Comparison of ENCODE assay signal across 7 cellular contexts in genomic region chr22:20305230-20305893, GRCh38. TPM values are rescaled to one million over a fixed set of nuclear protein-coding genes. Genes with fewer than 3 reads are reported as not detected.
A peak's percentile ranks its signal among the peaks of the same experiment; 100 is the strongest.
DNase-seq lines count a peak whose midpoint lies in the region; ATAC-seq, FAIRE-seq and TF ChIP-seq lines count a peak whose summit lies in the region.
"Not testable (repeated sequence)": the region's sequence is repeated elsewhere in the genome, so short reads cannot be mapped to it uniquely, and the experiment has no call there.

No MANE protein-coding gene starts in this region.

- not testable (repeated sequence) for H3K27ac ChIP-seq in BLaER1; keratinocyte (ENCODE audit: control insufficient read depth, insufficient read depth, low read length); osteoblast (ENCODE audit: low read depth, low read length)
- H3K27ac ChIP-seq in KOPT-K1 (ENCODE audit: low read depth, low read length, poor library complexity, severe bottlenecking): peak overlapping the region; percentile 22

- TF ChIP-seq CTCF in keratinocyte (optimal IDR thresholded peaks at IDR 0.05 in 1 of 3, IDR thresholded peaks at IDR 0.05 in 1 of 3, conservative IDR thresholded peaks at IDR 0.05 in 1 of 3; ENCODE audit: extremely low read depth in 1 of 3, insufficient read depth in 2 of 3, low read length in 3 of 3); osteoblast (IDR thresholded peaks at IDR 0.05; ENCODE audit: extremely low read depth, low read depth, low read length): not testable (repeated sequence)

- peak overlapping the region; percentile 38 for H3K27ac Mint-ChIP-seq in activated naive CD8-positive, alpha-beta T cell treated with anti-CD3 and anti-CD28 coated beads for 36 hours

- not testable (repeated sequence) for ATAC-seq in Right ventricle myocardium inferior
- peak; percentile 29 for ATAC-seq in stimulated activated naive CD8-positive, alpha-beta T cell treated with anti-CD3 and anti-CD28 coated beads, Interleukin-15, Interleukin-2, amounts not matched to agents 100 U/mL and 50 U/mL, for 24 hours

- H3K4me2 ChIP-seq in BLaER1: peak overlapping the region; percentile 74
- H3K4me2 ChIP-seq in keratinocyte (ENCODE audit: control insufficient read depth, extremely low read depth, insufficient read depth, low read depth, low read length); osteoblast (ENCODE audit: insufficient read depth, low read length): not testable (repeated sequence)

- peak; percentile 53 for FAIRE-seq in keratinocyte (lab: Jason Lieb, UNC)

- H3K36me3 Mint-ChIP-seq in activated naive CD8-positive, alpha-beta T cell treated with anti-CD3 and anti-CD28 coated beads for 36 hours: not testable (repeated sequence)

- H3K36me3 ChIP-seq in BLaER1; KOPT-K1 (ENCODE audit: insufficient read depth, low read length); keratinocyte (ENCODE audit: control insufficient read depth in 2 of 2, extremely low read depth in 1 of 2, insufficient read depth in 2 of 2, low read length in 2 of 2); osteoblast (ENCODE audit: insufficient read depth, low read length): not testable (repeated sequence)

- H3K9me3 ChIP-seq in BLaER1; KOPT-K1 (ENCODE audit: insufficient read depth, low read length, poor library complexity, severe bottlenecking); keratinocyte (ENCODE audit: control insufficient read depth, low read depth, low read length); osteoblast (ENCODE audit: low read depth, low read length): not testable (repeated sequence)

- not testable (repeated sequence) for H4K20me1 ChIP-seq in BLaER1; keratinocyte (ENCODE audit: control insufficient read depth, extremely low read depth, insufficient read depth, low read length); osteoblast (ENCODE audit: insufficient read depth, low read length)

- peaks cover 21% of the 10 kb centered on the region for H3K27me3 Mint-ChIP-seq in activated naive CD8-positive, alpha-beta T cell treated with anti-CD3 and anti-CD28 coated beads for 36 hours

- H3K9ac ChIP-seq in BLaER1; keratinocyte (ENCODE audit: control insufficient read depth, extremely low read depth, insufficient read depth, low read length): not testable (repeated sequence)

- peaks cover 45% of the 10 kb centered on the region for H3K4me1 ChIP-seq in BLaER1
- H3K4me1 ChIP-seq in keratinocyte (ENCODE audit: control insufficient read depth, extremely low read depth, insufficient read depth, low read length): peaks cover 11% of the 10 kb centered on the region
- H3K4me1 ChIP-seq in osteoblast (ENCODE audit: insufficient read depth, low read length): not testable (repeated sequence)

- H2AFZ ChIP-seq in keratinocyte (ENCODE audit: control insufficient read depth, low read length); osteoblast (ENCODE audit: low read length): not testable (repeated sequence)

- not testable (repeated sequence) for H3K9me1 ChIP-seq in keratinocyte (ENCODE audit: control insufficient read depth, extremely low read depth, insufficient read depth, low read length)

- not testable (repeated sequence) for H3K4me3 Mint-ChIP-seq in activated naive CD8-positive, alpha-beta T cell treated with anti-CD3 and anti-CD28 coated beads for 36 hours

- dilution Hi-C loops in keratinocyte (cut with MboI; ENCODE audit: extremely low pct_ligation_motif_present, low sequenced_read_pairs): not testable (repeated sequence)

- intact Hi-C loops in Right ventricle myocardium inferior (cut with DNase I): not testable (repeated sequence)

- H3K4me1 Mint-ChIP-seq in activated naive CD8-positive, alpha-beta T cell treated with anti-CD3 and anti-CD28 coated beads for 36 hours: not testable (repeated sequence)

- H3K79me2 ChIP-seq in keratinocyte (ENCODE audit: control insufficient read depth, insufficient read depth, low read length); osteoblast (ENCODE audit: insufficient read depth, low read length): not testable (repeated sequence)

- H3K27me3 ChIP-seq in BLaER1: not testable (repeated sequence)
- H3K27me3 ChIP-seq in keratinocyte (ENCODE audit: control insufficient read depth, extremely low read depth, insufficient read depth, low read length) (peaks cover 11% of the 10 kb centered on the region), osteoblast (ENCODE audit: insufficient read depth, low read length) (peaks cover 10% of the 10 kb centered on the region)

- not testable (repeated sequence) for H3K4me3 ChIP-seq in BLaER1; keratinocyte (ENCODE audit: control insufficient read depth in 2 of 3, extremely low read depth in 1 of 3, insufficient read depth in 2 of 3, low read depth in 1 of 3, low read length in 3 of 3); osteoblast (ENCODE audit: insufficient read depth, low read length)

- H3K9me3 Mint-ChIP-seq in activated naive CD8-positive, alpha-beta T cell treated with anti-CD3 and anti-CD28 coated beads for 36 hours: not testable (repeated sequence)

- DNase-seq in activated naive CD8-positive, alpha-beta T cell treated with anti-CD3 and anti-CD28 coated beads for 36 hours; keratinocyte (ENCODE audit: low read depth, low spot score); stimulated activated naive CD8-positive, alpha-beta T cell treated with anti-CD3 and anti-CD28 coated beads, Interleukin-15, Interleukin-2, amounts not matched to agents 100 U/mL and 50 U/mL, for 24 hours: not testable (repeated sequence)
- DNase-seq in Right ventricle myocardium inferior (ENCODE audit: missing footprints) (peak; percentile 47), osteoblast (ENCODE audit: insufficient read length, low spot score, missing footprints) (peak; percentile 45)

RNA-seq across cellular contexts. Expression of gene DGCR6L, which starts 14.5 kb away (rescaled TPM):
- total RNA-seq in activated naive CD8-positive, alpha-beta T cell treated with anti-CD3 and anti-CD28 coated beads for 36 hours: 10 to 100 TPM; 35.1 to 38.2 TPM
- total RNA-seq in Right ventricle myocardium inferior: 44.2 TPM
- 19.2 to 38.3 TPM (median 25.2 TPM) in 3 replicates for polyA plus RNA-seq in keratinocyte
- 10.6 TPM for polyA plus RNA-seq in keratinocyte (2011; ENCODE audit: low read depth)
- 13.0 and 35.8 TPM in 2 replicates for polyA plus RNA-seq in keratinocyte (2011; cell fraction: cytosol; rRNA removed)
- 7.9 and 8.3 TPM in 2 replicates for polyA plus RNA-seq in keratinocyte (2011; cell fraction: nucleus; rRNA removed)
- 15.8 and 30.8 TPM in 2 replicates for polyA plus RNA-seq in keratinocyte (2012; ENCODE audit: low replicate concordance)
- 8.7 to 18.4 TPM (median 15.3 TPM) in 3 replicates for polyA minus RNA-seq in keratinocyte
- 31.3 TPM for polyA minus RNA-seq in keratinocyte (2011; cell fraction: cytosol; rRNA and poly(A)+ RNA removed)
- polyA minus RNA-seq in keratinocyte (2011; cell fraction: nucleus; rRNA and poly(A)+ RNA removed): 3.6 and 6.3 TPM in 2 replicates
- 58.9 and 60.8 TPM in 2 replicates for total RNA-seq in osteoblast

RNA-seq across cellular contexts. Expression of gene RTN4R, which starts 37.2 kb away (rescaled TPM):
- total RNA-seq in activated naive CD8-positive, alpha-beta T cell treated with anti-CD3 and anti-CD28 coated beads for 36 hours: 1 to 10 TPM; 3.2 to 3.5 TPM
- total RNA-seq in Right ventricle myocardium inferior: 1.2 TPM
- 2.5 to 5.6 TPM (median 5.5 TPM) in 3 replicates for polyA plus RNA-seq in keratinocyte
- 0.79 TPM for polyA plus RNA-seq in keratinocyte (2011; ENCODE audit: low read depth)
- 2.6 and 8.8 TPM in 2 replicates for polyA plus RNA-seq in keratinocyte (2011; cell fraction: cytosol; rRNA removed)
- polyA plus RNA-seq in keratinocyte (2011; cell fraction: nucleus; rRNA removed): 4.8 and 7.4 TPM in 2 replicates
- 7.3 and 10.5 TPM in 2 replicates for polyA plus RNA-seq in keratinocyte (2012; ENCODE audit: low replicate concordance)
- 2.6 to 4.4 TPM (median 4.4 TPM) in 3 replicates for polyA minus RNA-seq in keratinocyte
- polyA minus RNA-seq in keratinocyte (2011; cell fraction: cytosol; rRNA and poly(A)+ RNA removed): 24.7 TPM
- polyA minus RNA-seq in keratinocyte (2011; cell fraction: nucleus; rRNA and poly(A)+ RNA removed): 6.6 and 6.8 TPM in 2 replicates
- total RNA-seq in osteoblast: under 0.01 and 0.29 TPM in 2 replicates
